Comparison of ENCODE assay signal across 1 cellular context in the genomic region with DNA sequence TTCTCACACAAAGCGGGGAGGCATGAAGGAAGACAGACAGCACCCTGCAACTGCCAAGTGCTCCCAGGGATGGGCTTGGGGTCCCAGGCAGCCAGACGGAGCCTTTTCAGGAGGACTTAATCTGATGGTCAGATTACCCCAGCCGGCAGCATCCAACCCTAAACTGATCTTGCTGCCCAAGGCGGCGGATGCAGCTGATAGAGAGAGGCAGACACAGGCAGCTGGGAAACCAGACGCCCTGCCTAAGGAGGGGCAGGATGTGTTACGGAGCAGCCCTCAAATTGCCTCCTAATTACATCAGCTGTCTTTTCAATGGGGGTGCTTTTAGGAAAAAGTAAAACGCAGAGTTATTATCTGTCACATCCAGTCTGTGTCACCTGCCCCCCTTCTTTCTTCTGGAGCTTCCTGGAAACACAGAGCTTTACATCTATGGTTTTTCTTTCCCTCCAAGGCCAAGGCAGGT.
A peak's percentile ranks its signal among the peaks of the same experiment; 100 is the strongest.
TF ChIP-seq lines count a peak whose summit lies in the region.

No MANE protein-coding gene starts in this region.

TF ChIP-seq in K562, 482 proteins besides CTCF, POLR2A, EP300 and RAD21 (continued from another document and continues in another):
- TF ChIP-seq, protein P1, sequence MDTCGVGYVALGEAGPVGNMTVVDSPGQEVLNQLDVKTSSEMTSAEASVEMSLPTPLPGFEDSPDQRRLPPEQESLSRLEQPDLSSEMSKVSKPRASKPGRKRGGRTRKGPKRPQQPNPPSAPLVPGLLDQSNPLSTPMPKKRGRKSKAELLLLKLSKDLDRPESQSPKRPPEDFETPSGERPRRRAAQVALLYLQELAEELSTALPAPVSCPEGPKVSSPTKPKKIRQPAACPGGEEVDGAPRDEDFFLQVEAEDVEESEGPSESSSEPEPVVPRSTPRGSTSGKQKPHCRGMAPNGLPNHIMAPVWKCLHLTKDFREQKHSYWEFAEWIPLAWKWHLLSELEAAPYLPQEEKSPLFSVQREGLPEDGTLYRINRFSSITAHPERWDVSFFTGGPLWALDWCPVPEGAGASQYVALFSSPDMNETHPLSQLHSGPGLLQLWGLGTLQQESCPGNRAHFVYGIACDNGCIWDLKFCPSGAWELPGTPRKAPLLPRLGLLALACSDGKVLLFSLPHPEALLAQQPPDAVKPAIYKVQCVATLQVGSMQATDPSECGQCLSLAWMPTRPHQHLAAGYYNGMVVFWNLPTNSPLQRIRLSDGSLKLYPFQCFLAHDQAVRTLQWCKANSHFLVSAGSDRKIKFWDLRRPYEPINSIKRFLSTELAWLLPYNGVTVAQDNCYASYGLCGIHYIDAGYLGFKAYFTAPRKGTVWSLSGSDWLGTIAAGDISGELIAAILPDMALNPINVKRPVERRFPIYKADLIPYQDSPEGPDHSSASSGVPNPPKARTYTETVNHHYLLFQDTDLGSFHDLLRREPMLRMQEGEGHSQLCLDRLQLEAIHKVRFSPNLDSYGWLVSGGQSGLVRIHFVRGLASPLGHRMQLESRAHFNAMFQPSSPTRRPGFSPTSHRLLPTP (IDR thresholded peaks at IDR 0.05; ENCODE audit: borderline replicate concordance, extremely low read depth, insufficient read length), result no peak
- TF ChIP-seq ZKSCAN3 (CRISPR knock-in tag; IDR thresholded peaks at IDR 0.05) (no peak), FOSL1 (tag; conservative IDR thresholded peaks at IDR 0.05) (peak; percentile 36), KLF16 (IDR thresholded peaks at IDR 0.05) (peak; percentile 16; the same call in 1 of the 2 replicates), NONO (IDR thresholded peaks at IDR 0.05; ENCODE audit: low read depth in 2 of 2, low read length in 1 of 2) (no peak), CBX1 (IDR thresholded peaks at IDR 0.05; ENCODE audit: low read depth) (no peak; the same call in 1 of the 2 replicates), POLR2H (tag; IDR thresholded peaks at IDR 0.05; ENCODE audit: low read depth) (peak; percentile 70; the same call in 1 of the 2 replicates), HDAC3 (IDR thresholded peaks at IDR 0.05; ENCODE audit: borderline replicate concordance, partially characterized antibody) (peak; percentile 53), ZSCAN32 (CRISPR knock-in tag; IDR thresholded peaks at IDR 0.05) (peak; percentile 74; the same call in 1 of the 2 replicates), NRF1 (conservative IDR thresholded peaks at IDR 0.05 in 1 of 2, IDR thresholded peaks at IDR 0.05 in 1 of 2) (peak in 1 of 2 experiments; percentile 40; a peak in 1 of 4 replicates), TCF3 (CRISPR knock-in tag; IDR thresholded peaks at IDR 0.05) (peak; percentile 29), SREBF1 (IDR thresholded peaks at IDR 0.05; ENCODE audit: borderline replicate concordance, low read depth, low read length) (no peak), ZNF133 (CRISPR knock-in tag; IDR thresholded peaks at IDR 0.05) (no peak), RFX1 (IDR thresholded peaks at IDR 0.05) (no peak), NCOA4 (IDR thresholded peaks at IDR 0.05; ENCODE audit: partially characterized antibody) (no peak), ETV1 (tag; conservative IDR thresholded peaks at IDR 0.05; ENCODE audit: low read depth) (peak; percentile 91), NR2C1 (IDR thresholded peaks at IDR 0.05) (no peak), NR2C1 (tag; IDR thresholded peaks at IDR 0.05) (peak; percentile 16; the same call in 1 of the 2 replicates), RBM25 (IDR thresholded peaks at IDR 0.05; ENCODE audit: low read depth, low read length, severe bottlenecking) (no peak), MCM7 (IDR thresholded peaks at IDR 0.05) (no peak), ZFP30 (CRISPR knock-in tag; IDR thresholded peaks at IDR 0.05; ENCODE audit: borderline replicate concordance) (no peak), NFIC (IDR thresholded peaks at IDR 0.05) (no peak), ZKSCAN8 (CRISPR knock-in tag; IDR thresholded peaks at IDR 0.05) (no peak), ZNF696 (CRISPR knock-in tag; conservative IDR thresholded peaks at IDR 0.05) (no peak), RAD51 (IDR thresholded peaks at IDR 0.05; ENCODE audit: borderline replicate concordance, low read depth) (no peak), ZNF274 (IDR thresholded peaks at IDR 0.05; ENCODE audit: borderline replicate concordance, low read depth, low read length) (no peak), NELFE (IDR thresholded peaks at IDR 0.05; ENCODE audit: insufficient read depth, insufficient read length) (no peak), ZNF445 (CRISPR knock-in tag; IDR thresholded peaks at IDR 0.05; ENCODE audit: low read depth) (no peak), TOE1 (IDR thresholded peaks at IDR 0.05; ENCODE audit: borderline replicate concordance) (no peak), TOE1 (CRISPR knock-in tag; IDR thresholded peaks at IDR 0.05; ENCODE audit: borderline replicate concordance, low read depth) (no peak), MEIS2 (IDR thresholded peaks at IDR 0.05; ENCODE audit: partially characterized antibody) (peak; percentile 60), CCAR2 (IDR thresholded peaks at IDR 0.05; ENCODE audit: low read depth, low read length) (no peak), SREBF2 (CRISPR knock-in tag; IDR thresholded peaks at IDR 0.05) (no peak), ARID1B (IDR thresholded peaks at IDR 0.05) (peak; percentile 67; the same call in 1 of the 2 replicates), STAT5A (IDR thresholded peaks at IDR 0.05; ENCODE audit: borderline replicate concordance, low read length) (no peak)
- TF ChIP-seq, protein P2, sequence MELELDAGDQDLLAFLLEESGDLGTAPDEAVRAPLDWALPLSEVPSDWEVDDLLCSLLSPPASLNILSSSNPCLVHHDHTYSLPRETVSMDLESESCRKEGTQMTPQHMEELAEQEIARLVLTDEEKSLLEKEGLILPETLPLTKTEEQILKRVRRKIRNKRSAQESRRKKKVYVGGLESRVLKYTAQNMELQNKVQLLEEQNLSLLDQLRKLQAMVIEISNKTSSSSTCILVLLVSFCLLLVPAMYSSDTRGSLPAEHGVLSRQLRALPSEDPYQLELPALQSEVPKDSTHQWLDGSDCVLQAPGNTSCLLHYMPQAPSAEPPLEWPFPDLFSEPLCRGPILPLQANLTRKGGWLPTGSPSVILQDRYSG (tag; conservative IDR thresholded peaks at IDR 0.05; ENCODE audit: low read depth), result no peak
- TF ChIP-seq, protein P3, sequence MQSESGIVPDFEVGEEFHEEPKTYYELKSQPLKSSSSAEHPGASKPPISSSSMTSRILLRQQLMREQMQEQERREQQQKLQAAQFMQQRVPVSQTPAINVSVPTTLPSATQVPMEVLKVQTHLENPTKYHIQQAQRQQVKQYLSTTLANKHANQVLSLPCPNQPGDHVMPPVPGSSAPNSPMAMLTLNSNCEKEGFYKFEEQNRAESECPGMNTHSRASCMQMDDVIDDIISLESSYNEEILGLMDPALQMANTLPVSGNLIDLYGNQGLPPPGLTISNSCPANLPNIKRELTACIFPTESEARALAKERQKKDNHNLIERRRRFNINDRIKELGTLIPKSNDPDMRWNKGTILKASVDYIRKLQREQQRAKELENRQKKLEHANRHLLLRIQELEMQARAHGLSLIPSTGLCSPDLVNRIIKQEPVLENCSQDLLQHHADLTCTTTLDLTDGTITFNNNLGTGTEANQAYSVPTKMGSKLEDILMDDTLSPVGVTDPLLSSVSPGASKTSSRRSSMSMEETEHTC (IDR thresholded peaks at IDR 0.05), result no peak
- TF ChIP-seq, protein P4, sequence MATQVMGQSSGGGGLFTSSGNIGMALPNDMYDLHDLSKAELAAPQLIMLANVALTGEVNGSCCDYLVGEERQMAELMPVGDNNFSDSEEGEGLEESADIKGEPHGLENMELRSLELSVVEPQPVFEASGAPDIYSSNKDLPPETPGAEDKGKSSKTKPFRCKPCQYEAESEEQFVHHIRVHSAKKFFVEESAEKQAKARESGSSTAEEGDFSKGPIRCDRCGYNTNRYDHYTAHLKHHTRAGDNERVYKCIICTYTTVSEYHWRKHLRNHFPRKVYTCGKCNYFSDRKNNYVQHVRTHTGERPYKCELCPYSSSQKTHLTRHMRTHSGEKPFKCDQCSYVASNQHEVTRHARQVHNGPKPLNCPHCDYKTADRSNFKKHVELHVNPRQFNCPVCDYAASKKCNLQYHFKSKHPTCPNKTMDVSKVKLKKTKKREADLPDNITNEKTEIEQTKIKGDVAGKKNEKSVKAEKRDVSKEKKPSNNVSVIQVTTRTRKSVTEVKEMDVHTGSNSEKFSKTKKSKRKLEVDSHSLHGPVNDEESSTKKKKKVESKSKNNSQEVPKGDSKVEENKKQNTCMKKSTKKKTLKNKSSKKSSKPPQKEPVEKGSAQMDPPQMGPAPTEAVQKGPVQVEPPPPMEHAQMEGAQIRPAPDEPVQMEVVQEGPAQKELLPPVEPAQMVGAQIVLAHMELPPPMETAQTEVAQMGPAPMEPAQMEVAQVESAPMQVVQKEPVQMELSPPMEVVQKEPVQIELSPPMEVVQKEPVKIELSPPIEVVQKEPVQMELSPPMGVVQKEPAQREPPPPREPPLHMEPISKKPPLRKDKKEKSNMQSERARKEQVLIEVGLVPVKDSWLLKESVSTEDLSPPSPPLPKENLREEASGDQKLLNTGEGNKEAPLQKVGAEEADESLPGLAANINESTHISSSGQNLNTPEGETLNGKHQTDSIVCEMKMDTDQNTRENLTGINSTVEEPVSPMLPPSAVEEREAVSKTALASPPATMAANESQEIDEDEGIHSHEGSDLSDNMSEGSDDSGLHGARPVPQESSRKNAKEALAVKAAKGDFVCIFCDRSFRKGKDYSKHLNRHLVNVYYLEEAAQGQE (CRISPR knock-in tag; IDR thresholded peaks at IDR 0.05; ENCODE audit: low read depth), result no peak
- TF ChIP-seq, protein P5, sequence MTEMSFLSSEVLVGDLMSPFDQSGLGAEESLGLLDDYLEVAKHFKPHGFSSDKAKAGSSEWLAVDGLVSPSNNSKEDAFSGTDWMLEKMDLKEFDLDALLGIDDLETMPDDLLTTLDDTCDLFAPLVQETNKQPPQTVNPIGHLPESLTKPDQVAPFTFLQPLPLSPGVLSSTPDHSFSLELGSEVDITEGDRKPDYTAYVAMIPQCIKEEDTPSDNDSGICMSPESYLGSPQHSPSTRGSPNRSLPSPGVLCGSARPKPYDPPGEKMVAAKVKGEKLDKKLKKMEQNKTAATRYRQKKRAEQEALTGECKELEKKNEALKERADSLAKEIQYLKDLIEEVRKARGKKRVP (CRISPR knock-in tag; IDR thresholded peaks at IDR 0.05), result peak; percentile 98
- TF ChIP-seq, protein P6, sequence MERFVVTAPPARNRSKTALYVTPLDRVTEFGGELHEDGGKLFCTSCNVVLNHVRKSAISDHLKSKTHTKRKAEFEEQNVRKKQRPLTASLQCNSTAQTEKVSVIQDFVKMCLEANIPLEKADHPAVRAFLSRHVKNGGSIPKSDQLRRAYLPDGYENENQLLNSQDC (CRISPR knock-in tag; IDR thresholded peaks at IDR 0.05), result no peak
- TF ChIP-seq, protein P7, sequence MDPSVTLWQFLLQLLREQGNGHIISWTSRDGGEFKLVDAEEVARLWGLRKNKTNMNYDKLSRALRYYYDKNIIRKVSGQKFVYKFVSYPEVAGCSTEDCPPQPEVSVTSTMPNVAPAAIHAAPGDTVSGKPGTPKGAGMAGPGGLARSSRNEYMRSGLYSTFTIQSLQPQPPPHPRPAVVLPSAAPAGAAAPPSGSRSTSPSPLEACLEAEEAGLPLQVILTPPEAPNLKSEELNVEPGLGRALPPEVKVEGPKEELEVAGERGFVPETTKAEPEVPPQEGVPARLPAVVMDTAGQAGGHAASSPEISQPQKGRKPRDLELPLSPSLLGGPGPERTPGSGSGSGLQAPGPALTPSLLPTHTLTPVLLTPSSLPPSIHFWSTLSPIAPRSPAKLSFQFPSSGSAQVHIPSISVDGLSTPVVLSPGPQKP (CRISPR knock-in tag; IDR thresholded peaks at IDR 0.05), result no peak
- TF ChIP-seq, protein P8, sequence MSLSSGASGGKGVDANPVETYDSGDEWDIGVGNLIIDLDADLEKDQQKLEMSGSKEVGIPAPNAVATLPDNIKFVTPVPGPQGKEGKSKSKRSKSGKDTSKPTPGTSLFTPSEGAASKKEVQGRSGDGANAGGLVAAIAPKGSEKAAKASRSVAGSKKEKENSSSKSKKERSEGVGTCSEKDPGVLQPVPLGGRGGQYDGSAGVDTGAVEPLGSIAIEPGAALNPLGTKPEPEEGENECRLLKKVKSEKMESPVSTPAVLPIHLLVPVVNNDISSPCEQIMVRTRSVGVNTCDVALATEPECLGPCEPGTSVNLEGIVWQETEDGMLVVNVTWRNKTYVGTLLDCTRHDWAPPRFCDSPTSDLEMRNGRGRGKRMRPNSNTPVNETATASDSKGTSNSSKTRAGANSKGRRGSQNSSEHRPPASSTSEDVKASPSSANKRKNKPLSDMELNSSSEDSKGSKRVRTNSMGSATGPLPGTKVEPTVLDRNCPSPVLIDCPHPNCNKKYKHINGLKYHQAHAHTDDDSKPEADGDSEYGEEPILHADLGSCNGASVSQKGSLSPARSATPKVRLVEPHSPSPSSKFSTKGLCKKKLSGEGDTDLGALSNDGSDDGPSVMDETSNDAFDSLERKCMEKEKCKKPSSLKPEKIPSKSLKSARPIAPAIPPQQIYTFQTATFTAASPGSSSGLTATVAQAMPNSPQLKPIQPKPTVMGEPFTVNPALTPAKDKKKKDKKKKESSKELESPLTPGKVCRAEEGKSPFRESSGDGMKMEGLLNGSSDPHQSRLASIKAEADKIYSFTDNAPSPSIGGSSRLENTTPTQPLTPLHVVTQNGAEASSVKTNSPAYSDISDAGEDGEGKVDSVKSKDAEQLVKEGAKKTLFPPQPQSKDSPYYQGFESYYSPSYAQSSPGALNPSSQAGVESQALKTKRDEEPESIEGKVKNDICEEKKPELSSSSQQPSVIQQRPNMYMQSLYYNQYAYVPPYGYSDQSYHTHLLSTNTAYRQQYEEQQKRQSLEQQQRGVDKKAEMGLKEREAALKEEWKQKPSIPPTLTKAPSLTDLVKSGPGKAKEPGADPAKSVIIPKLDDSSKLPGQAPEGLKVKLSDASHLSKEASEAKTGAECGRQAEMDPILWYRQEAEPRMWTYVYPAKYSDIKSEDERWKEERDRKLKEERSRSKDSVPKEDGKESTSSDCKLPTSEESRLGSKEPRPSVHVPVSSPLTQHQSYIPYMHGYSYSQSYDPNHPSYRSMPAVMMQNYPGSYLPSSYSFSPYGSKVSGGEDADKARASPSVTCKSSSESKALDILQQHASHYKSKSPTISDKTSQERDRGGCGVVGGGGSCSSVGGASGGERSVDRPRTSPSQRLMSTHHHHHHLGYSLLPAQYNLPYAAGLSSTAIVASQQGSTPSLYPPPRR (CRISPR knock-in tag; IDR thresholded peaks at IDR 0.05; ENCODE audit: borderline replicate concordance), result no peak
- TF ChIP-seq, protein P9, sequence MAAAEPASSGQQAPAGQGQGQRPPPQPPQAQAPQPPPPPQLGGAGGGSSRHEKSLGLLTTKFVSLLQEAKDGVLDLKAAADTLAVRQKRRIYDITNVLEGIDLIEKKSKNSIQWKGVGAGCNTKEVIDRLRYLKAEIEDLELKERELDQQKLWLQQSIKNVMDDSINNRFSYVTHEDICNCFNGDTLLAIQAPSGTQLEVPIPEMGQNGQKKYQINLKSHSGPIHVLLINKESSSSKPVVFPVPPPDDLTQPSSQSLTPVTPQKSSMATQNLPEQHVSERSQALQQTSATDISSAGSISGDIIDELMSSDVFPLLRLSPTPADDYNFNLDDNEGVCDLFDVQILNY (CRISPR knock-in tag; IDR thresholded peaks at IDR 0.05), result no peak
- TF ChIP-seq, protein P10, sequence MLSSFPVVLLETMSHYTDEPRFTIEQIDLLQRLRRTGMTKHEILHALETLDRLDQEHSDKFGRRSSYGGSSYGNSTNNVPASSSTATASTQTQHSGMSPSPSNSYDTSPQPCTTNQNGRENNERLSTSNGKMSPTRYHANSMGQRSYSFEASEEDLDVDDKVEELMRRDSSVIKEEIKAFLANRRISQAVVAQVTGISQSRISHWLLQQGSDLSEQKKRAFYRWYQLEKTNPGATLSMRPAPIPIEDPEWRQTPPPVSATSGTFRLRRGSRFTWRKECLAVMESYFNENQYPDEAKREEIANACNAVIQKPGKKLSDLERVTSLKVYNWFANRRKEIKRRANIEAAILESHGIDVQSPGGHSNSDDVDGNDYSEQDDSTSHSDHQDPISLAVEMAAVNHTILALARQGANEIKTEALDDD (IDR thresholded peaks at IDR 0.05), result no peak; the same call in 1 of the 2 replicates
